Comparison of ENCODE assay signal across 1 cellular context in genomic region chr15:66862111-66862815, GRCh38.
TF ChIP-seq lines count a peak whose summit lies in the region.

No MANE protein-coding gene starts in this region.

TF ChIP-seq in A549, 52 proteins besides CTCF, POLR2A, EP300 and RAD21 (continued from another document):
- TF ChIP-seq REST (IDR thresholded peaks at IDR 0.05) (no peak), GATA3 (IDR thresholded peaks at IDR 0.05; ENCODE audit: borderline replicate concordance) (no peak), ZFP36 (IDR thresholded peaks at IDR 0.05; ENCODE audit: borderline replicate concordance, partially characterized antibody) (no peak), JUN (IDR thresholded peaks at IDR 0.05) (no peak), TP53 (CRISPR knock-in tag; IDR thresholded peaks at IDR 0.05) (no peak)
